ENCODE assay signal across 19 cellular contexts in the genomic region with DNA sequence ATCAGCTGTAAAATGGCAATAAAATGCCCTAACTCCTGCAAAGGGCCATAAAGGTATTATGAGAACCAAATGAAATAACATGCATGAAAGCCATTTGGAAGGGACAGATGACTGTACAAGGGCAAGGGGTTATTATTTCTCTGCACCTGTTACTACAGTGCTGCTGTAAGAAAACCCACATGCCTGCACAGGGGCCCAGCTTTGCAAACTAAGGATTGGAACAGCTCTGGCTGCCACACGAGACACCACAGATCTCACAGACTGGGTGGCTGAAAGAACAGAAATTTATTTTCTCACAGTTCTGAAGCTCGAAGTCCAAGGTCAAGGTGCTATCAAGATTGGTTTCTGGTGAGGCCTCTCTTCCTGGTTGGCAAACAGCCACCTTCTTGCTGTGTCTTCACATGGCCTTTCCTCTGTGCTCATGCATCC.
DNase-seq lines count a peak whose midpoint lies in the region; ATAC-seq, FAIRE-seq and TF ChIP-seq lines count a peak whose summit lies in the region.
"Had no signal": no experiment of that assay in that cellular context is flagged by ENCODE, and none has a peak within 500 bp of the region (broad histone marks: within the 10 kb centered on the region; RNA-seq: fewer than 3 reads in every experiment).

No MANE protein-coding gene starts in this region.

- intact Hi-C loops in body of pancreas (cut with DNase I): no loop called here

- no peaks in the 10 kb centered on the region for H3K9me3 ChIP-seq in body of pancreas
- H3K9me3 ChIP-seq in small intestine (ENCODE audit: control insufficient read depth, low read depth): no peaks in the 10 kb centered on the region
- H3K9me3 ChIP-seq: left ventricle myocardium inferior, right atrium auricular region had no signal

- ATAC-seq in GM18858 (IDR thresholded peaks at IDR 0.05; ENCODE audit: unreplicated experiment) (peak; percentile 73), HG03175 (IDR thresholded peaks at IDR 0.05; ENCODE audit: unreplicated experiment) (peak; percentile 73), body of pancreas (peak; percentile 52), GM21825 (IDR thresholded peaks at IDR 0.05; ENCODE audit: unreplicated experiment) (no peak), HG03469 (IDR thresholded peaks at IDR 0.05; ENCODE audit: unreplicated experiment) (no peak)
- ATAC-seq: activated CD4-positive, CD25-positive, alpha-beta regulatory T cell treated with anti-CD3 and anti-CD28 coated beads, Interleukin-2, amount 50 U/mL, for 24 hours; activated CD8-positive, alpha-beta T cell treated with anti-CD3 and anti-CD28 coated beads, Interleukin-2, amount 10 ng/mL, durations not matched to agents 7 days and 5 days; activated T-cell treated with anti-CD3 and anti-CD28 coated beads, Interleukin-2, amount 50 U/mL, for 4 hours had no signal

- 24 to 36% methylated on average over 2 of the region's 2 CpGs for WGBS in body of pancreas, 2 donors
- WGBS in small intestine, 3 donors: 10 to 54% (median 15%) methylated on average over 2 of the region's 2 CpGs

- no peak overlapping the region for H3K27ac ChIP-seq in body of pancreas
- H3K27ac ChIP-seq in small intestine (ENCODE audit: low read depth in 1 of 2, low read length in 1 of 2): no peak overlapping the region
- H3K27ac ChIP-seq: left ventricle myocardium inferior, right atrium auricular region had no signal

- no peak for FAIRE-seq in small intestine (lab: Jason Lieb, UNC)
- FAIRE-seq: astrocyte had no signal

- peak; percentile 35 to 68 (median 56) for DNase-seq in body of pancreas
- peak; percentile 94 for DNase-seq in small intestine
- DNase-seq in HPDE6-E6E7 (ENCODE audit: extremely low spot score): no peak
- DNase-seq: activated CD8-positive, alpha-beta T cell treated with anti-CD3 and anti-CD28 coated beads, Interleukin-2, amount 10 ng/mL, durations not matched to agents 7 days and 5 days; activated naive CD4-positive, alpha-beta T cell treated with anti-CD3 and anti-CD28 coated beads, Interleukin-2, amount 10 ng/mL, durations not matched to agents 7 days and 5 days; activated T-cell treated with anti-CD3 and anti-CD28 coated beads, Interleukin-2, amount 50 U/mL, for 4 hours; COR-L47; glutamatergic neuron; left ventricle myocardium inferior; NCI-H1417 treated with DMSO at 0.1 percent for 48 hours; NCI-H526 treated with DMSO at 0.1 percent for 48 hours; occipital lobe had no signal

- H3K36me3 ChIP-seq in body of pancreas (replicated peaks in 1 of 2; ENCODE audit: insufficient read depth in 1 of 2, low read depth in 2 of 2) (no peaks in the 10 kb centered on the region), small intestine (ENCODE audit: control insufficient read depth in 2 of 2, insufficient read depth in 2 of 2, low read length in 2 of 2) (no peaks in the 10 kb centered on the region)
- H3K36me3 ChIP-seq: left ventricle myocardium inferior, right atrium auricular region had no signal

- no peaks in the 10 kb centered on the region for H3K27me3 ChIP-seq in body of pancreas
- no peaks in the 10 kb centered on the region for H3K27me3 ChIP-seq in small intestine (ENCODE audit: control insufficient read depth in 2 of 2, insufficient read depth in 2 of 2, low read length in 2 of 2)
- H3K27me3 ChIP-seq: right atrium auricular region had no signal

- TF ChIP-seq POLR2A in body of pancreas (IDR thresholded peaks at IDR 0.05): no peak

- H3K4me1 ChIP-seq in body of pancreas (peaks cover 11% of the 10 kb centered on the region), small intestine (ENCODE audit: control insufficient read depth in 2 of 2, insufficient read depth in 1 of 2, low read depth in 1 of 2, low read length in 1 of 2) (no peaks in the 10 kb centered on the region)
- H3K4me1 ChIP-seq: right atrium auricular region had no signal

- H3K4me3 ChIP-seq in body of pancreas: no peak overlapping the region
- no peak overlapping the region for H3K4me3 ChIP-seq in small intestine (ENCODE audit: low read depth in 1 of 2, low read length in 2 of 2)
- H3K4me3 ChIP-seq: left ventricle myocardium inferior, right atrium auricular region had no signal

- no peak for TF ChIP-seq CTCF in body of pancreas (IDR thresholded peaks at IDR 0.05)

Comparison
In these comparisons a context has a peak if more than half of its experiments do, and no peak if none do; other contexts are left out.
1. ATAC-seq: peak in GM18858 (single experiment), HG03175 (single experiment) and body of pancreas (single experiment); none in GM21825 (single experiment) and HG03469 (single experiment).